ENCODE assay signal across 8 cellular contexts in the genomic region with DNA sequence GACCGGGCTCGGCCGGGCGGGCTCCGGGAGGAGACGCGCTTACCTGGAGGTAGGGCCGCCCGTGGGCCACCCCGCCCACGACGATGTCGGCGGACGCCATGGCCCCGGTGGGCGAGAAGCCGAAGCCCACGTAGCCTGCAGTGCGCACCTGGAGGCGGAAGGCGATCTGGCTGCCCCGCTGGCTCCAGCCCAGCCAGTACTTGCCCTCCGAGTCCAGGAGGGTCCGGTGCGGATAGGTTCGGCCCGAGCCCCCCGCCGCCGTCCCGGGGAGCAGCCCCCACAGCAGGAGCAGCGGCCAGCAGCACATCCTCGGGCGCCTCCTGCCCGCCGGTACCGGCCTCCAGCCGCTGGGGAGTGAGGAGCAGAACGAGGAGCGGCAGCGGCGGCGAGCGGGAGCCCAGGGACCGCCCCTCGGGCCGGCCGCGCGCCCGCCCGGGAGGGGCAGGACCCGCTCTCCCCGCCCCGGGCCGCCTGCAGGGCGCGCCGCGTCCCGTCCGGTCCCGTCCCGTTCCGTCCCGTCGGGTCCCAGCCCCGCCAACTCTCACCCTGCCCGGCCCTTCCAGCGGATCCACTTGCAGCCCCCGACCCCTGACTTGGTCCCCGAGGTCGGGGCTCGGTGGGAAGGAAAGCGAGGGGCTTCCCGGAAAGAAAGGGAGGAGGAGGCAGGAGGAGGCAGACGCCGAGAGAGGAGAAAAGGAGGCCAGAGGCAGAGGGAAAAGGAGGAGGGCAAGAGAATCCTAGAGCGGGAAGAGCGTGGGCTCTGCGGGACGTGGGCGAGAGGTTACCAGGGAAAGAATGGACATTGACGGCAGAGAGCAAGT. TPM values are rescaled to one million over a fixed set of nuclear protein-coding genes. Genes with fewer than 3 reads are reported as not detected.
DNase-seq lines count a peak whose midpoint lies in the region; ATAC-seq and TF ChIP-seq lines count a peak whose summit lies in the region.

MOXD1 (minus strand) TSS at position 356 of the 821 bp plus-strand sequence; CDS start at position 307, 49 bp downstream.

- peak; percentile 34 for ATAC-seq in activated CD4-positive, alpha-beta T cell treated with anti-CD3 and anti-CD28 coated beads for 36 hours
- ATAC-seq in HG02642 (IDR thresholded peaks at IDR 0.05; ENCODE audit: poor library complexity, unreplicated experiment) (peak; percentile 76), upper lobe of left lung (ENCODE audit: low FRiP score in 2 of 2) (peak; percentile 74 to 95), HG02870 (IDR thresholded peaks at IDR 0.05; ENCODE audit: unreplicated experiment) (no peak)

- POLR2A ChIA-PET in activated CD4-positive, alpha-beta T cell treated with anti-CD3 and anti-CD28 coated beads for 36 hours (lab: Charles Lee) = no interaction called here
- POLR2A ChIA-PET in OCI-LY7 (lab: Charles Lee) = no interaction called here

- DNase-seq in activated CD4-positive, alpha-beta T cell treated with anti-CD3 and anti-CD28 coated beads for 36 hours = peak; percentile 12
- no peak for DNase-seq in activated CD4-positive, alpha-beta T cell treated with anti-CD3 and anti-CD28 coated beads, Interleukin-2, amount 50 U/mL, for 1 hour
- DNase-seq in OCI-LY7 (ENCODE audit: low spot score) (no peak), endothelial cell (ENCODE audit: low spot score) (peak; percentile 52), upper lobe of left lung (peak; percentile 25 to 92)

- no peaks in the 10 kb centered on the region for H3K9me3 ChIP-seq in OCI-LY7 (ENCODE audit: low read length)
- no peaks in the 10 kb centered on the region for H3K9me3 ChIP-seq in mesodermal cell (ENCODE audit: control insufficient read depth, low read length)
- no peaks in the 10 kb centered on the region for H3K9me3 ChIP-seq in upper lobe of left lung

- H3K27ac ChIP-seq in OCI-LY7 (ENCODE audit: low read depth, low read length, poor library complexity, severe bottlenecking) (no peak within 1 kb of the TSS), mesodermal cell (ENCODE audit: low read depth, low read length, severe bottlenecking) (no peak within 1 kb of the TSS), upper lobe of left lung (peak within 1 kb of the TSS in 3 of 4 donors; percentile 1 to 76 (median 68))

- intact Hi-C loops in activated CD4-positive, alpha-beta T cell treated with anti-CD3 and anti-CD28 coated beads for 36 hours (cut with DNase I, micrococcal nuclease) = loop anchor here (5.0 to 10.0 kb wide), 2 partner anchors 81 to 843 kb away; partner anchors contain the start of gene EYA4 (in 1 of the 2)
- intact Hi-C loops in OCI-LY7 (cut with micrococcal nuclease; ENCODE audit: unreplicated experiment) = no loop called here

- TF ChIP-seq CTCF in OCI-LY7 (conservative IDR thresholded peaks at IDR 0.05; ENCODE audit: low read length) = no peak
- TF ChIP-seq CTCF in endothelial cell (IDR thresholded peaks at IDR 0.05; ENCODE audit: unreplicated experiment) = no peak
- peak in 4 of 6 experiments; percentile 6 to 44 (median 28) for TF ChIP-seq CTCF in upper lobe of left lung (IDR thresholded peaks at IDR 0.05)

- H2AFZ ChIP-seq in OCI-LY7 (ENCODE audit: low read length) = no peak within 1 kb of the TSS

- peak within 1 kb of the TSS; percentile 60 for H3K4me3 ChIP-seq in OCI-LY7 (ENCODE audit: low read depth, low read length, poor library complexity, severe bottlenecking)
- H3K4me3 ChIP-seq in mesodermal cell (ENCODE audit: extremely low read depth, insufficient read depth, low read length, poor library complexity, severe bottlenecking) = peak within 1 kb of the TSS; percentile 57
- peak within 1 kb of the TSS; percentile 28 to 72 (median 56) for H3K4me3 ChIP-seq in upper lobe of left lung

- H3K4me2 ChIP-seq in OCI-LY7 (ENCODE audit: low read length) = peak within 1 kb of the TSS; percentile 57; the same call in 1 of the 2 replicates

- H3K4me1 ChIP-seq in OCI-LY7 (ENCODE audit: insufficient read depth, low read length, poor library complexity, severe bottlenecking) (no peaks in the 10 kb centered on the region), mesodermal cell (ENCODE audit: control insufficient read depth, insufficient read depth, low read length, poor library complexity, severe bottlenecking) (peaks cover 4% of the 10 kb centered on the region), upper lobe of left lung (peaks cover 5 to 16% (median 8%) of the 10 kb centered on the region in 4 donors)

- CTCF ChIA-PET in activated CD4-positive, alpha-beta T cell treated with anti-CD3 and anti-CD28 coated beads for 36 hours (lab: Charles Lee) = no interaction called here
- CTCF ChIA-PET in OCI-LY7 (lab: Charles Lee; ENCODE audit: unreplicated experiment) = no interaction called here

- H3K9me2 ChIP-seq in OCI-LY7 (ENCODE audit: insufficient read depth, low read length) = no peaks in the 10 kb centered on the region

- H3K9me3 Mint-ChIP-seq in activated CD4-positive, alpha-beta T cell treated with anti-CD3 and anti-CD28 coated beads for 36 hours (ENCODE audit: low read depth) = no peaks in the 10 kb centered on the region
- H3K9me3 Mint-ChIP-seq in endothelial cell (ENCODE audit: unreplicated experiment) = no peaks in the 10 kb centered on the region

- TF ChIP-seq POLR2A in upper lobe of left lung (IDR thresholded peaks at IDR 0.05) = peak in 1 of 4 donors; percentile 45

- H3K36me3 Mint-ChIP-seq in activated CD4-positive, alpha-beta T cell treated with anti-CD3 and anti-CD28 coated beads for 36 hours (ENCODE audit: low read depth) = no peaks in the 10 kb centered on the region
- H3K36me3 Mint-ChIP-seq in endothelial cell (ENCODE audit: low read depth, unreplicated experiment) = no peaks in the 10 kb centered on the region

- H3K27me3 ChIP-seq in upper lobe of left lung = peaks cover 0 to 16% (median 6%) of the 10 kb centered on the region in 4 donors

- no peaks in the 10 kb centered on the region; the same call in 1 of the 2 replicates for H3K36me3 ChIP-seq in OCI-LY7 (ENCODE audit: insufficient read depth, low read length)
- H3K36me3 ChIP-seq in mesodermal cell (ENCODE audit: control insufficient read depth, insufficient read depth, low read length) = no peaks in the 10 kb centered on the region
- H3K36me3 ChIP-seq in upper lobe of left lung = no peaks in the 10 kb centered on the region

- H3K4me1 Mint-ChIP-seq in activated CD4-positive, alpha-beta T cell treated with anti-CD3 and anti-CD28 coated beads for 36 hours = peaks cover 17% of the 10 kb centered on the region
- peaks cover 12% of the 10 kb centered on the region for H3K4me1 Mint-ChIP-seq in endothelial cell (ENCODE audit: unreplicated experiment)

- no TSS peak for BruUV-seq in OCI-LY7 (replicated peaks; lab: Mats Ljungman, UMichigan)

- H3K79me2 ChIP-seq in OCI-LY7 (ENCODE audit: insufficient read depth, low read depth, low read length) = no peaks in the 10 kb centered on the region

- TF ChIP-seq EP300 in upper lobe of left lung (IDR thresholded peaks at IDR 0.05) = no peak

- H3K27ac Mint-ChIP-seq in activated CD4-positive, alpha-beta T cell treated with anti-CD3 and anti-CD28 coated beads for 36 hours = no peak within 1 kb of the TSS
- H3K27ac Mint-ChIP-seq in endothelial cell (ENCODE audit: unreplicated experiment) = no peak within 1 kb of the TSS

- peaks cover 58% of the 10 kb centered on the region for H3K27me3 Mint-ChIP-seq in activated CD4-positive, alpha-beta T cell treated with anti-CD3 and anti-CD28 coated beads for 36 hours
- H3K27me3 Mint-ChIP-seq in endothelial cell (ENCODE audit: unreplicated experiment) = peaks cover 3% of the 10 kb centered on the region

- peak within 1 kb of the TSS; percentile 8 for H3K4me3 Mint-ChIP-seq in activated CD4-positive, alpha-beta T cell treated with anti-CD3 and anti-CD28 coated beads for 36 hours
- peak within 1 kb of the TSS; percentile 80 for H3K4me3 Mint-ChIP-seq in endothelial cell (ENCODE audit: unreplicated experiment)

- WGBS in mesodermal cell (ENCODE audit: insufficient coverage in 2 of 2), 2 experiments = 2% methylated on average over 60 to 70 of the region's 85 CpGs
- 7 to 10% methylated on average over 16 to 24 of the region's 85 CpGs for WGBS in upper lobe of left lung, 2 donors

- no peaks in the 10 kb centered on the region for H4K20me1 ChIP-seq in OCI-LY7 (ENCODE audit: insufficient read depth, low read length)

RNA-seq across cellular contexts. Expression of gene MOXD1, which starts in this region (rescaled TPM):
- total RNA-seq in activated CD4-positive, alpha-beta T cell treated with anti-CD3 and anti-CD28 coated beads for 36 hours = not detected
- 0.05 TPM in 1 of 2 replicates, not detected in the other for total RNA-seq in OCI-LY7 (2014; rRNA removed; shearing (Covaris generic))
- total RNA-seq in OCI-LY7 (2022) (0.20 and 0.74 TPM in 2 replicates), endothelial cell (ENCODE audit: unreplicated experiment) (0.08 TPM), upper lobe of left lung (10 to 100 TPM in 4 of 6 donors, 1 to 10 TPM in 2; 3.5 to 24.4 (median 11.0) TPM)
- 5.3 TPM for polyA plus RNA-seq in mesodermal cell (2013, experiment 1 of 2)
- polyA plus RNA-seq in mesodermal cell (2013, experiment 2 of 2) = 4.6 TPM

Comparison
In these comparisons a context has a peak if more than half of its experiments do, and no peak if none do; other contexts are left out.
1. Peak in DNase-seq and ATAC-seq in activated CD4-positive, alpha-beta T cell treated with anti-CD3 and anti-CD28 coated beads for 36 hours; RNA of the gene not detected or under 1 TPM.
2. Peak in DNase-seq in endothelial cell; RNA of the gene not detected or under 1 TPM.
3. DNase-seq: peak in upper lobe of left lung (2 of 2); none in activated CD4-positive, alpha-beta T cell treated with anti-CD3 and anti-CD28 coated beads, Interleukin-2, amount 50 U/mL, for 1 hour (single experiment) and OCI-LY7 (single experiment).
4. H3K27ac ChIP-seq: peak in upper lobe of left lung (3 of 4); none in OCI-LY7 (single experiment) and mesodermal cell (single experiment).
5. CTCF ChIP-seq: peak in upper lobe of left lung (4 of 6); none in OCI-LY7 (single experiment) and endothelial cell (single experiment).
6. Peak in every context shown above with its lines, with median percentiles within 50 percentile points of each other: H3K4me3 ChIP-seq.